In genomic region chr6:12101653-12102312, GRCh38 we compare ENCODE assay signal across 11 cellular contexts.
"Had no signal": no experiment of that assay in that cellular context is flagged by ENCODE, and none has a peak within 500 bp of the region (broad histone marks: within the 10 kb centered on the region; RNA-seq: fewer than 3 reads in every experiment).

No MANE protein-coding gene starts in this region.

- ATAC-seq: gastroesophageal sphincter, left cardiac atrium, sciatic nerve had no signal

- H3K27ac Mint-ChIP-seq: neural progenitor cell had no signal

- H3K36me3 ChIP-seq: ascending aorta, gastroesophageal sphincter, heart right ventricle, lower lobe of right lung, neural progenitor cell, thoracic aorta had no signal

- DNase-seq: activated CD8-positive, alpha-beta memory T cell treated with anti-CD3 and anti-CD28 coated beads for 24 hours; dermis blood vessel endothelial cell; heart right ventricle; left cardiac atrium; lower lobe of right lung; midbrain had no signal

- H3K4me3 Mint-ChIP-seq: neural progenitor cell had no signal

- H3K4me3 ChIP-seq: ascending aorta, gastroesophageal sphincter, heart right ventricle, lower lobe of right lung, neural progenitor cell, thoracic aorta had no signal

- H3K9me3 ChIP-seq: gastroesophageal sphincter, heart right ventricle, lower lobe of right lung, thoracic aorta had no signal

- H3K27me3 ChIP-seq: ascending aorta, gastroesophageal sphincter, heart right ventricle, neural progenitor cell had no signal

- H3K27ac ChIP-seq: ascending aorta, gastroesophageal sphincter, lower lobe of right lung, neural progenitor cell, thoracic aorta had no signal

- H3K4me1 Mint-ChIP-seq: neural progenitor cell had no signal

- H3K4me1 ChIP-seq: ascending aorta, gastroesophageal sphincter, lower lobe of right lung had no signal
